In the genomic region with DNA sequence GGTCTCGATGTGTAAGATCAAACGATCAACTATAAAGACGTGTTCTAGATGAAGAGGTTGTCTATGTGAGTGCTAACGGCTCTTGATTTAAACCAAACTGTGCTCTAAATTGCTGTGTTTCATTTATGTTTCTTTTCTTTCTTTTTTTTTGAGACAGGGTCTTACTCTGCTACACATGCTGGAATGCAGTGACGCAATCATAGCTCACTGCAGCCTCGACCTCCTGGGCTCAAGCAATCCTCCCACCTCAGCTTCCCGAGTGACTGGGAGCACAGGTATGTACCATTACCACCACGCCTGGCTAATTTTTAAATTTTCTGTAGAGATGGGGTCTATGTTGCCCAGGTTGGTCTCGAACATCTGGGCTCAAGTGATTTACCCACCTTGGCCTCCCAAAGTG, we compare ENCODE assay signal across 37 cellular contexts.
"Had no signal": no experiment of that assay in that cellular context is flagged by ENCODE, and none has a peak within 500 bp of the region (broad histone marks: within the 10 kb centered on the region; RNA-seq: fewer than 3 reads in every experiment).

No MANE protein-coding gene starts in this region.

- H3K4me1 ChIP-seq: foreskin keratinocyte had no signal

- H3K4me3 Mint-ChIP-seq: activated CD4-positive, alpha-beta memory T cell treated with anti-CD3 and anti-CD28 coated beads for 36 hours; activated naive CD4-positive, alpha-beta T cell treated with anti-CD3 and anti-CD28 coated beads for 36 hours; activated T-helper 1 cell treated with anti-CD3 and anti-CD28 coated beads, Interleukin-12 subunit alpha, Interleukin-12 subunit beta, Interleukin-2, Interleukin-4 antibody, amounts not matched to agents 30 ng/mL and 10 ng/mL and 1 ng/mL, durations not matched to agents 14 hours and 24 hours and 36 hours; effector memory CD8-positive, alpha-beta T cell; neural crest cell; stimulated activated naive B cell treated with anti-CD40 and anti-IgM and Interleukin-4, amounts not matched to agents 10 μg/mL and 1 μg/mL and 100 μg/mL, for 72 hours; T-helper 1 cell treated with Interleukin-12 subunit alpha and Interleukin-12 subunit beta and Interleukin-4 antibody, amounts not matched to agents 30 μg/mL and 1 μg/mL, for 36 hours had no signal

- H3K27me3 Mint-ChIP-seq: activated CD4-positive, alpha-beta memory T cell treated with anti-CD3 and anti-CD28 coated beads for 36 hours had no signal

- H3K27ac ChIP-seq: body of pancreas, dorsolateral prefrontal cortex, foreskin keratinocyte, heart left ventricle, left lung, lower lobe of right lung, parathyroid adenoma, psoas muscle, stomach, thyroid gland, upper lobe of right lung, WERI-Rb-1 had no signal

- DNase-seq: activated CD4-positive, alpha-beta memory T cell treated with anti-CD3 and anti-CD28 coated beads for 36 hours; activated CD4-positive, alpha-beta T cell treated with anti-CD3 and anti-CD28 coated beads for 48 hours; activated CD8-positive, alpha-beta memory T cell treated with anti-CD3 and anti-CD28 coated beads, Interleukin-2, amount 50 U/mL, for 4 hours; activated effector memory CD4-positive, alpha-beta T cell treated with anti-CD3 and anti-CD28 coated beads, Interleukin-2, amount 50 U/mL, for 16 hours; activated naive CD4-positive, alpha-beta T cell treated with anti-CD3 and anti-CD28 coated beads for 36 hours; activated T-cell treated with anti-CD3 and anti-CD28 coated beads, Interleukin-2, amount 50 U/mL, for 1 hour; aorta; body of pancreas; effector memory CD8-positive, alpha-beta T cell; foreskin keratinocyte; heart left ventricle; hypothalamus; immature natural killer cell; lower lobe of right lung; mesendoderm; occipital lobe; psoas muscle; stimulated activated CD4-positive, alpha-beta T cell treated with anti-CD3 and anti-CD28 coated beads, Interleukin-15, amount 100 ng/mL, for 24 hours; stimulated activated CD4-positive, alpha-beta T cell treated with anti-CD3 and anti-CD28 coated beads, Interleukin-2, amount 100 ng/mL, for 24 hours; stimulated activated naive B cell treated with anti-CD40 and anti-IgM and Interleukin-4, amounts not matched to agents 10 μg/mL and 1 μg/mL and 100 μg/mL, for 72 hours; stomach; SW 1271; T-helper 9 cell; thyroid gland; upper lobe of right lung; WERI-Rb-1 had no signal

- H3K9me3 Mint-ChIP-seq: activated CD4-positive, alpha-beta memory T cell treated with anti-CD3 and anti-CD28 coated beads for 36 hours; activated naive CD4-positive, alpha-beta T cell treated with anti-CD3 and anti-CD28 coated beads for 36 hours; activated T-helper 1 cell treated with anti-CD3 and anti-CD28 coated beads, Interleukin-12 subunit alpha, Interleukin-12 subunit beta, Interleukin-2, Interleukin-4 antibody, amounts not matched to agents 30 ng/mL and 10 ng/mL and 1 ng/mL, durations not matched to agents 14 hours and 24 hours and 36 hours; effector memory CD8-positive, alpha-beta T cell; immature natural killer cell; stimulated activated naive B cell treated with anti-CD40 and anti-IgM and Interleukin-4, amounts not matched to agents 10 μg/mL and 1 μg/mL and 100 μg/mL, for 72 hours; T-helper 1 cell treated with Interleukin-12 subunit alpha and Interleukin-12 subunit beta and Interleukin-4 antibody, amounts not matched to agents 30 μg/mL and 1 μg/mL, for 36 hours had no signal

- H3K79me2 ChIP-seq: parathyroid adenoma had no signal

- H3K4me2 ChIP-seq: smooth muscle cell had no signal

- H3K27ac Mint-ChIP-seq: activated CD4-positive, alpha-beta memory T cell treated with anti-CD3 and anti-CD28 coated beads for 36 hours; activated naive CD4-positive, alpha-beta T cell treated with anti-CD3 and anti-CD28 coated beads for 36 hours; activated T-helper 1 cell treated with anti-CD3 and anti-CD28 coated beads, Interleukin-12 subunit alpha, Interleukin-12 subunit beta, Interleukin-2, Interleukin-4 antibody, amounts not matched to agents 30 ng/mL and 10 ng/mL and 1 ng/mL, durations not matched to agents 14 hours and 24 hours and 36 hours; immature natural killer cell; stimulated activated naive B cell treated with anti-CD40 and anti-IgM and Interleukin-4, amounts not matched to agents 10 μg/mL and 1 μg/mL and 100 μg/mL, for 72 hours; T-helper 1 cell treated with Interleukin-12 subunit alpha and Interleukin-12 subunit beta and Interleukin-4 antibody, amounts not matched to agents 30 μg/mL and 1 μg/mL, for 36 hours had no signal

- H3K9me3 ChIP-seq: body of pancreas, heart left ventricle, left lung, lower lobe of right lung, psoas muscle, stomach, thyroid gland, upper lobe of right lung had no signal

- ATAC-seq: activated CD4-positive, CD25-positive, alpha-beta regulatory T cell treated with anti-CD3 and anti-CD28 coated beads, Interleukin-2, amount 50 U/mL, for 24 hours; body of pancreas; effector memory CD8-positive, alpha-beta T cell; foreskin keratinocyte; heart left ventricle; left lung; lower lobe of right lung; psoas muscle; stimulated activated naive B cell treated with anti-CD40 and anti-IgM and Interleukin-4, amounts not matched to agents 10 μg/mL and 1 μg/mL and 100 μg/mL, for 72 hours; upper lobe of right lung had no signal

- FAIRE-seq: colon, endothelial cell of umbilical vein, TTC549 had no signal

- H3K36me3 ChIP-seq: heart left ventricle, left lung, lower lobe of right lung, stomach, thyroid gland, upper lobe of right lung, WERI-Rb-1 had no signal

- H3K27me3 ChIP-seq: body of pancreas, dorsolateral prefrontal cortex, foreskin keratinocyte, thyroid gland, upper lobe of right lung had no signal

- H2AFZ ChIP-seq: parathyroid adenoma had no signal

- H3K9ac ChIP-seq: parathyroid adenoma had no signal

- H3K4me3 ChIP-seq: body of pancreas, dorsolateral prefrontal cortex, heart left ventricle, left lung, lower lobe of right lung, psoas muscle, smooth muscle cell, stomach, thyroid gland, upper lobe of right lung had no signal

- H3K36me3 Mint-ChIP-seq: activated CD4-positive, alpha-beta memory T cell treated with anti-CD3 and anti-CD28 coated beads for 36 hours; immature natural killer cell; stimulated activated naive B cell treated with anti-CD40 and anti-IgM and Interleukin-4, amounts not matched to agents 10 μg/mL and 1 μg/mL and 100 μg/mL, for 72 hours had no signal
